ENCODE assay signal across 21 cellular contexts in the genomic region with DNA sequence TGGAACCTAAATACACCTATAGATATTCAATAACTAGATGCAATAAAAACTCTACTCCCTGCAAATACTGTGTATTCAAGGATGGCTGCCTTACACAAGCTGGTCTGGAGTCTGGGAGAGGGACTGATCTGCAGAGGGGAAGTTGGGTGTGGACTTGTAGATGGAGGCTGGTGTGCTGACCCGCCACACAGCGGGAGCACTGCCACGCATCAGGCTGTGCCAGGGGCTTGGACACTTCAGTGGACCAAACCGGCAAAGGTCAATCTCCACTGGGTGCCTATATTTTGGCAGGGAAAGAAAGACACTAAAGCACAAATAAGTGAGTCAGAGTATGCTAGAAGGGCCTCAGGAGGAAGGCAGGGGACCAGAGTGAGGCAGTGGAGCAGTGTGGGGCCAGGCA. TPM values are rescaled to one million over a fixed set of nuclear protein-coding genes. Genes with fewer than 3 reads are reported as not detected.
DNase-seq lines count a peak whose midpoint lies in the region; ATAC-seq, FAIRE-seq and TF ChIP-seq lines count a peak whose summit lies in the region.
"Had no signal": no experiment of that assay in that cellular context is flagged by ENCODE, and none has a peak within 500 bp of the region (broad histone marks: within the 10 kb centered on the region; RNA-seq: fewer than 3 reads in every experiment).

No MANE protein-coding gene starts in this region.

- no peak for FAIRE-seq in HepG2 (lab: Jason Lieb, UNC)
- no peak for FAIRE-seq in endothelial cell of umbilical vein (lab: Jason Lieb, UNC)
- FAIRE-seq: keratinocyte, urothelium cell line had no signal

- no peak overlapping the region for H3K4me3 ChIP-seq in HepG2 (replicated peaks in 1 of 3; ENCODE audit: insufficient read depth in 1 of 3, low read depth in 2 of 3, low read length in 3 of 3)
- no peak overlapping the region for H3K4me3 ChIP-seq in right lobe of liver
- no peak overlapping the region for H3K4me3 ChIP-seq in endothelial cell of umbilical vein (replicated peaks in 1 of 3; ENCODE audit: insufficient read depth in 1 of 3, low read depth in 1 of 3, low read length in 3 of 3)
- H3K4me3 ChIP-seq in neuronal stem cell (ENCODE audit: low read length in 2 of 2), result no peak overlapping the region
- no peak overlapping the region for H3K4me3 ChIP-seq in hepatocyte
- H3K4me3 ChIP-seq: ascending aorta, skin epidermis had no signal

- H3K27ac ChIP-seq in HepG2 (ENCODE audit: extremely low read length, insufficient read depth, low read length), result no peak overlapping the region
- no peak overlapping the region for H3K27ac ChIP-seq in right lobe of liver
- H3K27ac ChIP-seq in endothelial cell of umbilical vein (ENCODE audit: insufficient read depth, low read depth, low read length), result no peak overlapping the region
- H3K27ac ChIP-seq in neuronal stem cell (replicated peaks; ENCODE audit: low read length), result no peak overlapping the region
- no peak overlapping the region for H3K27ac ChIP-seq in hepatocyte
- H3K27ac ChIP-seq: RWPE1 had no signal

- no peak overlapping the region for H3K4ac ChIP-seq in neuronal stem cell (ENCODE audit: low read length)

- H3K79me2 ChIP-seq in HepG2 (ENCODE audit: insufficient read depth, low read length), result no peaks in the 10 kb centered on the region
- peaks cover 19% of the 10 kb centered on the region for H3K79me2 ChIP-seq in endothelial cell of umbilical vein (ENCODE audit: control insufficient read depth, insufficient read depth, low read length)
- H3K79me2 ChIP-seq in hepatocyte, result no peaks in the 10 kb centered on the region

- peak overlapping the region; percentile 98 for H2AK5ac ChIP-seq in neuronal stem cell (ENCODE audit: low read depth, low read length)

- TF ChIP-seq EP300 in HepG2 (IDR thresholded peaks at IDR 0.05; ENCODE audit: low read depth in 2 of 2, low read length in 2 of 2), result no peak
- TF ChIP-seq EP300 in HepG2 (CRISPR knock-in tag; IDR thresholded peaks at IDR 0.05; ENCODE audit: borderline replicate concordance), result no peak

- 12% methylated on average over 4 of the region's 4 CpGs for WGBS in HepG2 (ENCODE audit: low lambda C conversion rate)
- WGBS in right lobe of liver (ENCODE audit: insufficient coverage, low coverage, low lambda C conversion rate, missing lambda C conversion rate), result 48% methylated on average over 4 of the region's 4 CpGs
- WGBS in neuronal stem cell (ENCODE audit: extremely low coverage in 2 of 2, insufficient read length in 2 of 2, insufficient replicate concordance in 1 of 2), 2 donors, result no CpG with 5 or more reads among the region's 4 CpGs
- 83% methylated on average over 4 of the region's 4 CpGs for WGBS in hepatocyte (ENCODE audit: low lambda C conversion rate, missing lambda C conversion rate)

- H3K27me3 ChIP-seq in HepG2 (ENCODE audit: control insufficient read depth in 1 of 2, insufficient read depth in 2 of 2, low read length in 2 of 2), result peaks cover 2 to 20% of the 10 kb centered on the region in 2 experiments; a peak in 3 of 5 replicates
- H3K27me3 ChIP-seq in right lobe of liver, result no peaks in the 10 kb centered on the region
- H3K27me3 ChIP-seq in endothelial cell of umbilical vein (ENCODE audit: control insufficient read depth in 2 of 2, insufficient read depth in 2 of 2, low read length in 2 of 2), result no peaks in the 10 kb centered on the region
- peaks cover 0 to 4% (median 0%) of the 10 kb centered on the region in 3 experiments for H3K27me3 ChIP-seq in neuronal stem cell (ENCODE audit: control insufficient read depth in 3 of 3, insufficient read depth in 3 of 3, low read depth in 1 of 3, low read length in 3 of 3)
- H3K27me3 ChIP-seq in hepatocyte, result peaks cover 14% of the 10 kb centered on the region

- no peak overlapping the region for H4K91ac ChIP-seq in neuronal stem cell (ENCODE audit: low read depth, low read length, poor library complexity)

- CTCF ChIA-PET in HepG2 (lab: Yijun Ruan, JAX; ENCODE audit: low intra/inter-chr PET ratio, low total read pairs) (no interaction called here), endothelial cell of umbilical vein (lab: Charles Lee) (interaction anchor here (1.1 to 6.1 kb wide), 6 partner anchors 13 to 50 kb away, joined by 3 to 64 read pairs (median 8); partner anchors contain the start of gene ARSA)

- H2BK5ac ChIP-seq in neuronal stem cell (ENCODE audit: low read length), result no peak overlapping the region

- in situ Hi-C loops in HepG2 (cut with HindIII; ENCODE audit: extremely low pct_ligation_motif_present, low pct_unique_long_range_greater_than_20kb), result no loop called here
- in situ Hi-C loops in ACHN (cut with HindIII; ENCODE audit: low pct_ligation_motif_present, low pct_unique_long_range_greater_than_20kb, low sequenced_read_pairs), result no loop called here

- peak overlapping the region; percentile 27 for H2BK15ac ChIP-seq in neuronal stem cell (ENCODE audit: low read length)

- H3K9me2 ChIP-seq in hepatocyte (replicated peaks; ENCODE audit: insufficient read depth), result no peaks in the 10 kb centered on the region

- intact Hi-C loops in HepG2 (cut with micrococcal nuclease; ENCODE audit: unreplicated experiment), result no loop called here
- intact Hi-C loops in right lobe of liver (cut with DNase I), result no loop called here
- intact Hi-C loops in endothelial cell of umbilical vein (cut with micrococcal nuclease), result loop anchor here (5.0 kb wide), 1 partner anchor 93 kb away; the partner anchor contains the start of gene CPT1B

- TF ChIP-seq CTCF in HepG2 (CRISPR knock-in tag; IDR thresholded peaks at IDR 0.05) (no peak), right lobe of liver (IDR thresholded peaks at IDR 0.05) (no peak), endothelial cell of umbilical vein (IDR thresholded peaks at IDR 0.05; ENCODE audit: extremely low read depth in 1 of 2, insufficient read depth in 1 of 2, low read depth in 1 of 2, low read length in 2 of 2) (no peak), hepatocyte (IDR thresholded peaks at IDR 0.05; ENCODE audit: poor library complexity) (no peak)

- ATAC-seq in HepG2 (no peak), right lobe of liver (no peak)
- ATAC-seq: activated CD4-positive, CD25-positive, alpha-beta regulatory T cell treated with anti-CD3 and anti-CD28 coated beads, Interleukin-2, amount 50 U/mL, for 24 hours; activated CD8-positive, alpha-beta memory T cell treated with anti-CD3 and anti-CD28 coated beads, Interleukin-2, amount 10 ng/mL, durations not matched to agents 7 days and 5 days had no signal

- H3K4me1 ChIP-seq in HepG2 (ENCODE audit: insufficient read depth, low read length) (peaks cover 27% of the 10 kb centered on the region), right lobe of liver (no peaks in the 10 kb centered on the region), endothelial cell of umbilical vein (ENCODE audit: control insufficient read depth, extremely low read depth, insufficient read depth, low read length) (peaks cover 20% of the 10 kb centered on the region), neuronal stem cell (ENCODE audit: control insufficient read depth in 2 of 2, insufficient read depth in 1 of 2, low read depth in 1 of 2, low read length in 2 of 2) (peaks cover 9 to 11% of the 10 kb centered on the region in 2 donors), hepatocyte (ENCODE audit: insufficient read depth) (no peaks in the 10 kb centered on the region)

- DNase-seq in HepG2 (ENCODE audit: low spot score) (no peak), right lobe of liver (no peak), endothelial cell of umbilical vein (ENCODE audit: low read depth, low spot score) (peak; percentile 32), neuronal stem cell (ENCODE audit: low spot score) (no peak), ACHN (no peak), HT-29 (ENCODE audit: low spot score) (no peak), OCI-M2 (lab: John Stamatoyannopoulos, UW; ENCODE audit: unreplicated experiment) (no peak), hepatocyte (ENCODE audit: low spot score) (no peak)
- DNase-seq: activated CD8-positive, alpha-beta memory T cell treated with anti-CD3 and anti-CD28 coated beads, Interleukin-2, amount 10 ng/mL, durations not matched to agents 7 days and 5 days; activated gamma-delta T cell treated with Interleukin-2 at 50 U/mL for 16 hours; cortex of kidney; glutamatergic neuron; NCI-H1092 treated with DMSO at 0.1 percent for 48 hours; NCI-H2171; T-helper 1 cell had no signal

- peak overlapping the region; percentile 34 for H3K23ac ChIP-seq in neuronal stem cell (ENCODE audit: low read depth, low read length, poor library complexity)

- dilution Hi-C loops in endothelial cell of umbilical vein (cut with MboI; ENCODE audit: extremely low pct_ligation_motif_present, low sequenced_read_pairs), result no loop called here

- no peak overlapping the region for H2BK120ac ChIP-seq in neuronal stem cell (ENCODE audit: low read depth, low read length)

- H3K79me1 ChIP-seq in neuronal stem cell (ENCODE audit: low read depth, low read length), result peaks cover 9% of the 10 kb centered on the region

- H3K9me3 ChIP-seq in HepG2 (ENCODE audit: low read length) (no peaks in the 10 kb centered on the region), right lobe of liver (no peaks in the 10 kb centered on the region), endothelial cell of umbilical vein (replicated peaks; ENCODE audit: control insufficient read depth, insufficient read depth, low read length) (no peaks in the 10 kb centered on the region), neuronal stem cell (replicated peaks in 1 of 2; ENCODE audit: control insufficient read depth in 2 of 2, insufficient read depth in 1 of 2, low read depth in 1 of 2, low read length in 2 of 2) (peaks cover 0 to 4% of the 10 kb centered on the region in 2 donors), hepatocyte (ENCODE audit: low read depth) (no peaks in the 10 kb centered on the region)
- H3K9me3 ChIP-seq: ascending aorta had no signal

- peak overlapping the region; percentile 85 for H3K18ac ChIP-seq in neuronal stem cell (ENCODE audit: low read length)

- peak overlapping the region; percentile 4 for H2BK12ac ChIP-seq in neuronal stem cell (ENCODE audit: low read length)

- BruUV-seq in HepG2 (replicated peaks; lab: Mats Ljungman, UMichigan) (no TSS peak), endothelial cell of umbilical vein (replicated peaks; lab: Mats Ljungman, UMichigan) (no TSS peak)

- H4K20me1 ChIP-seq in HepG2 (ENCODE audit: insufficient read depth, low read length), result no peaks in the 10 kb centered on the region
- no peaks in the 10 kb centered on the region for H4K20me1 ChIP-seq in endothelial cell of umbilical vein (replicated peaks; ENCODE audit: control insufficient read depth, extremely low read depth, insufficient read depth, low read length)
- H4K20me1 ChIP-seq in hepatocyte (ENCODE audit: insufficient read depth, poor library complexity, severe bottlenecking), result no peaks in the 10 kb centered on the region

- no peak for TF ChIP-seq RAD21 in HepG2 (CRISPR knock-in tag; IDR thresholded peaks at IDR 0.05)

- H4K8ac ChIP-seq in neuronal stem cell (ENCODE audit: low read depth, low read length), result no peak overlapping the region

- POLR2A ChIA-PET in HepG2 (lab: Yijun Ruan, JAX) (interaction anchor here (2.8 kb wide), 1 partner anchor 29 kb away, joined by 9 read pairs; no protein-coding TSS in a partner anchor), endothelial cell of umbilical vein (lab: Charles Lee) (no interaction called here)

- no peak overlapping the region for H3K14ac ChIP-seq in neuronal stem cell (ENCODE audit: low read length)

- no peak for TF ChIP-seq POLR2A in HepG2 (IDR thresholded peaks at IDR 0.05; ENCODE audit: insufficient read depth in 1 of 2, low read depth in 2 of 2, low read length in 2 of 2)
- no peak for TF ChIP-seq POLR2A in right lobe of liver (IDR thresholded peaks at IDR 0.05)
- TF ChIP-seq POLR2A in endothelial cell of umbilical vein (IDR thresholded peaks at IDR 0.05; ENCODE audit: low read depth, low read length), result no peak

- H2AFZ ChIP-seq in HepG2 (ENCODE audit: low read length) (no peak overlapping the region), endothelial cell of umbilical vein (ENCODE audit: low read depth, low read length) (peak overlapping the region; percentile 7), neuronal stem cell (ENCODE audit: low read length) (no peak overlapping the region), hepatocyte (no peak overlapping the region)

- no peaks in the 10 kb centered on the region for H3K9me1 ChIP-seq in endothelial cell of umbilical vein (replicated peaks; ENCODE audit: control insufficient read depth, extremely low read depth, insufficient read depth, low read length)

- no peaks in the 10 kb centered on the region for H3K36me3 ChIP-seq in HepG2 (replicated peaks in 1 of 2; ENCODE audit: control insufficient read depth in 1 of 2, insufficient read depth in 2 of 2, low read length in 2 of 2)
- H3K36me3 ChIP-seq in right lobe of liver, result no peaks in the 10 kb centered on the region
- peaks cover 0 to 5% of the 10 kb centered on the region in 2 experiments for H3K36me3 ChIP-seq in endothelial cell of umbilical vein (ENCODE audit: control insufficient read depth in 2 of 2, extremely low read depth in 1 of 2, insufficient read depth in 2 of 2, low read length in 2 of 2)
- H3K36me3 ChIP-seq in neuronal stem cell (replicated peaks in 1 of 2; ENCODE audit: control insufficient read depth in 2 of 2, insufficient read depth in 2 of 2, low read length in 2 of 2), result peaks cover 0 to 1% of the 10 kb centered on the region in 2 donors
- no peaks in the 10 kb centered on the region for H3K36me3 ChIP-seq in hepatocyte (replicated peaks; ENCODE audit: insufficient read depth, low read depth)
- H3K36me3 ChIP-seq: ascending aorta had no signal

- H3K4me2 ChIP-seq in HepG2 (ENCODE audit: low read depth, low read length), result no peak overlapping the region
- H3K4me2 ChIP-seq in endothelial cell of umbilical vein (ENCODE audit: insufficient read depth, low read length), result no peak overlapping the region
- no peak overlapping the region for H3K4me2 ChIP-seq in neuronal stem cell (ENCODE audit: insufficient read depth, low read length, poor library complexity, severe bottlenecking)
- H3K4me2 ChIP-seq in hepatocyte, result no peak overlapping the region

- no peak overlapping the region for H3K9ac ChIP-seq in HepG2 (ENCODE audit: insufficient read depth, low read depth, low read length)
- H3K9ac ChIP-seq in endothelial cell of umbilical vein (replicated peaks; ENCODE audit: extremely low read depth, insufficient read depth, low read length), result no peak overlapping the region
- H3K9ac ChIP-seq in neuronal stem cell (ENCODE audit: low read depth, low read length, poor library complexity), result no peak overlapping the region

RNA-seq across cellular contexts. Expression of gene SHANK3, which starts 2.1 kb away (rescaled TPM):
- total RNA-seq in HepG2 (2016; rRNA removed; fragmentation: Illumina TruSeq; extraction: Trizol) (1.9 and 2.9 TPM in 2 replicates), right lobe of liver (10 to 100 TPM in 5 of 6 experiments, 1 to 10 TPM in 1; 9.7 to 16.0 (median 14.8) TPM), endothelial cell of umbilical vein (137 and 158 TPM in 2 replicates), hepatocyte (2.4 and 2.9 TPM in 2 replicates)
- total RNA-seq in HepG2 (2016; cell fraction: cytosol; rRNA removed; fragmentation: Illumina TruSeq; extraction: Trizol; ENCODE audit: low read depth), result 0.79 and 1.0 TPM in 2 replicates
- 1.7 and 2.9 TPM in 2 replicates for total RNA-seq in HepG2 (2016; cell fraction: insoluble cytoplasmic fraction; rRNA removed; fragmentation: Illumina TruSeq; extraction: Trizol)
- total RNA-seq in HepG2 (2016; cell fraction: membrane; rRNA removed; fragmentation: Illumina TruSeq; extraction: Trizol), result 2.3 TPM in 2 replicates
- 2.9 and 3.7 TPM in 2 replicates for total RNA-seq in HepG2 (2016; cell fraction: nucleus; rRNA removed; fragmentation: Illumina TruSeq; extraction: Trizol)
- polyA plus RNA-seq in HepG2 (2011; rRNA removed) (4.6 and 6.5 TPM in 2 replicates), endothelial cell of umbilical vein (26.1 and 29.7 TPM in 2 replicates), hepatocyte (1.9 and 2.6 TPM in 2 replicates)
- polyA plus RNA-seq in HepG2 (2011; cell fraction: cytosol; rRNA removed), result 3.0 and 3.9 TPM in 2 replicates
- polyA plus RNA-seq in HepG2 (2011; cell fraction: nucleus; rRNA removed), result 25.0 and 33.1 TPM in 2 replicates
- polyA plus RNA-seq in HepG2 (2012), result 7.9 and 8.7 TPM in 2 replicates
- 0.66 and 0.71 TPM in 2 replicates for polyA plus RNA-seq in HepG2 (2016; cell fraction: cytosol; fragmentation: Illumina TruSeq; extraction: Trizol; ENCODE audit: low read depth)
- 3.0 and 4.2 TPM in 2 replicates for polyA plus RNA-seq in HepG2 (2016; cell fraction: insoluble cytoplasmic fraction; fragmentation: Illumina TruSeq; extraction: Trizol; ENCODE audit: low read depth)
- 1.6 and 1.9 TPM in 2 replicates for polyA plus RNA-seq in HepG2 (2016; cell fraction: membrane; fragmentation: Illumina TruSeq; extraction: Trizol; ENCODE audit: low read depth)
- 14.0 and 17.0 TPM in 2 replicates for polyA plus RNA-seq in HepG2 (2016; cell fraction: nucleus; fragmentation: Illumina TruSeq; extraction: Trizol; ENCODE audit: insufficient read depth, low read depth)
- polyA minus RNA-seq in HepG2 (2011; rRNA and poly(A)+ RNA removed; ENCODE audit: low replicate concordance), result 0.07 and 4.8 TPM in 2 replicates
- 5.2 and 5.4 TPM in 2 replicates for polyA minus RNA-seq in HepG2 (2011; cell fraction: cytosol; rRNA and poly(A)+ RNA removed)
- polyA minus RNA-seq in HepG2 (2011; cell fraction: nucleus; rRNA and poly(A)+ RNA removed), result 5.8 and 5.9 TPM in 2 replicates
- polyA plus RNA-seq in endothelial cell of umbilical vein (2011; cell fraction: cytosol; rRNA removed), result 11.8 and 19.1 TPM in 2 replicates
- polyA plus RNA-seq in endothelial cell of umbilical vein (2011; cell fraction: nucleus; rRNA removed), result 180 and 181 TPM in 2 replicates
- 37.4 and 44.9 TPM in 2 replicates for polyA plus RNA-seq in endothelial cell of umbilical vein (2012)
- 21.8 and 32.5 TPM in 2 replicates for polyA minus RNA-seq in endothelial cell of umbilical vein
- polyA minus RNA-seq in endothelial cell of umbilical vein (2011; cell fraction: cytosol; rRNA and poly(A)+ RNA removed), result not detected
- polyA minus RNA-seq in endothelial cell of umbilical vein (2011; cell fraction: nucleus; rRNA and poly(A)+ RNA removed), result 55.9 and 115 TPM in 2 replicates
- 9.8 TPM for polyA plus RNA-seq in neuronal stem cell (2013, experiment 1 of 2)
- 9.9 TPM for polyA plus RNA-seq in neuronal stem cell (2013, experiment 2 of 2)
- total RNA-seq in HT-29 (2014; rRNA removed; shearing (Covaris generic)), result not detected in 2 replicates

RNA-seq across cellular contexts. Expression of gene ARSA, which starts 42.6 kb away (rescaled TPM):
- total RNA-seq in HepG2 (2016; rRNA removed; fragmentation: Illumina TruSeq; extraction: Trizol), result 3.8 and 9.0 TPM in 2 replicates
- total RNA-seq in HepG2 (2016; cell fraction: cytosol; rRNA removed; fragmentation: Illumina TruSeq; extraction: Trizol; ENCODE audit: low read depth), result 1.6 and 2.0 TPM in 2 replicates
- total RNA-seq in HepG2 (2016; cell fraction: insoluble cytoplasmic fraction; rRNA removed; fragmentation: Illumina TruSeq; extraction: Trizol), result 3.7 and 9.9 TPM in 2 replicates
- total RNA-seq in HepG2 (2016; cell fraction: membrane; rRNA removed; fragmentation: Illumina TruSeq; extraction: Trizol), result 2.6 and 3.5 TPM in 2 replicates
- total RNA-seq in HepG2 (2016; cell fraction: nucleus; rRNA removed; fragmentation: Illumina TruSeq; extraction: Trizol), result 11.3 and 13.3 TPM in 2 replicates
- polyA plus RNA-seq in HepG2 (2011; rRNA removed), result 11.5 and 19.0 TPM in 2 replicates
- polyA plus RNA-seq in HepG2 (2011; cell fraction: cytosol; rRNA removed), result 5.2 and 7.9 TPM in 2 replicates
- 58.3 and 62.0 TPM in 2 replicates for polyA plus RNA-seq in HepG2 (2011; cell fraction: nucleus; rRNA removed)
- polyA plus RNA-seq in HepG2 (2012), result 11.0 and 15.5 TPM in 2 replicates
- polyA plus RNA-seq in HepG2 (2016; cell fraction: cytosol; fragmentation: Illumina TruSeq; extraction: Trizol; ENCODE audit: low read depth), result 2.4 and 2.9 TPM in 2 replicates
- 4.2 and 5.5 TPM in 2 replicates for polyA plus RNA-seq in HepG2 (2016; cell fraction: insoluble cytoplasmic fraction; fragmentation: Illumina TruSeq; extraction: Trizol; ENCODE audit: low read depth)
- polyA plus RNA-seq in HepG2 (2016; cell fraction: membrane; fragmentation: Illumina TruSeq; extraction: Trizol; ENCODE audit: low read depth), result 3.1 and 3.4 TPM in 2 replicates
- 25.4 and 29.9 TPM in 2 replicates for polyA plus RNA-seq in HepG2 (2016; cell fraction: nucleus; fragmentation: Illumina TruSeq; extraction: Trizol; ENCODE audit: insufficient read depth, low read depth)
- 2.0 and 19.4 TPM in 2 replicates for polyA minus RNA-seq in HepG2 (2011; rRNA and poly(A)+ RNA removed; ENCODE audit: low replicate concordance)
- polyA minus RNA-seq in HepG2 (2011; cell fraction: cytosol; rRNA and poly(A)+ RNA removed), result 6.5 and 8.6 TPM in 2 replicates
- polyA minus RNA-seq in HepG2 (2011; cell fraction: nucleus; rRNA and poly(A)+ RNA removed), result 7.1 and 7.6 TPM in 2 replicates
- 10 to 100 TPM; 20.8 to 47.3 (median 38.6) TPM for total RNA-seq in right lobe of liver
- 19.3 and 22.3 TPM in 2 replicates for total RNA-seq in endothelial cell of umbilical vein
- polyA plus RNA-seq in endothelial cell of umbilical vein, result 33.6 and 47.7 TPM in 2 replicates
- polyA plus RNA-seq in endothelial cell of umbilical vein (2011; cell fraction: cytosol; rRNA removed), result 10.9 and 16.5 TPM in 2 replicates
- polyA plus RNA-seq in endothelial cell of umbilical vein (2011; cell fraction: nucleus; rRNA removed), result 63.1 and 81.2 TPM in 2 replicates
- polyA plus RNA-seq in endothelial cell of umbilical vein (2012), result 17.5 and 28.3 TPM in 2 replicates
- 6.4 and 8.9 TPM in 2 replicates for polyA minus RNA-seq in endothelial cell of umbilical vein
- polyA minus RNA-seq in endothelial cell of umbilical vein (2011; cell fraction: cytosol; rRNA and poly(A)+ RNA removed), result 3.2 TPM
- polyA minus RNA-seq in endothelial cell of umbilical vein (2011; cell fraction: nucleus; rRNA and poly(A)+ RNA removed), result 7.6 and 14.0 TPM in 2 replicates
- polyA plus RNA-seq in neuronal stem cell (2013, experiment 1 of 2), result 16.8 TPM
- 15.2 TPM for polyA plus RNA-seq in neuronal stem cell (2013, experiment 2 of 2)
- 11.4 and 16.6 TPM in 2 replicates for total RNA-seq in HT-29 (2014; rRNA removed; shearing (Covaris generic))
- 26.2 and 31.3 TPM in 2 replicates for total RNA-seq in hepatocyte
- polyA plus RNA-seq in hepatocyte, result 20.6 and 29.2 TPM in 2 replicates
